In the genomic region with DNA sequence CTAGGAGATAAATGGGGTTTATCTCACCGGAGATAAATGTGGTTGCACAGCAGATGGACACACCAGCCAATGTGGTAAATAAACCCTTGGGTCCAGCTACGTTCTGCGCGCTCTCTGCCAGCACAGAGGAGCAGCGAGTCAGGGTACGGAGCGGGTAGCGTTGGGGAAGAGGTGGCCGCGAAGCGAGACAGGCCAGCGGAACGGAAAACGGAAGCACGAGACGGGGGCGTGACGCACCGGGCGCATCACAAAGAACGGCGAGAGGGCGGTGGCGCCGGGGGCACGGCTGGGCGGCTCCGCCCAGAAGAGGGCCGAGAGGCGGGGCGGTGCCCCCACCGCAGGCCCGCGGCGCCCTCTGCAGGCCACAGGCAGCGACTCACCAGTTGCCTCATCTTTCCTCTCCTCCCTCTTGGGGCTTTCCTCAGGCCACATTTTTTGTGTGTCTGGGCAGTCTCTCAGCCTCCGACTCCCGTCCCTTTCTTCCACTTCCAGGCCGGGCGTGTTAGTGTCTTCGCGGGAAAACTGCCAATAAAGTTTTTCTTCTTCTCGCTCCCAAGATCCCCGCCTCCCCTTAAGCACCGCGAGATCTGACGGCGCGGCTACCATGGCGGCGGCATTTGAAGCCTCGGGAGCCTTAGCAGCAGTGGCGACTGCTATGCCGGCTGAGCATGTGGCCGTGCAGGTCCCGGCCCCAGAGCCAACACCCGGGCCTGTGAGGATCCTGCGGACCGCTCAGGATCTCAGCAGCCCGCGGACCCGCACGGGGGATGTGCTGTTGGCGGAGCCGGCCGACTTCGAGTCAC, we compare ENCODE assay signal across 8 cellular contexts. TPM values are rescaled to one million over a fixed set of nuclear protein-coding genes. Genes with fewer than 3 reads are reported as not detected.
DNase-seq lines count a peak whose midpoint lies in the region; ATAC-seq, FAIRE-seq and TF ChIP-seq lines count a peak whose summit lies in the region.

A gene with protein sequence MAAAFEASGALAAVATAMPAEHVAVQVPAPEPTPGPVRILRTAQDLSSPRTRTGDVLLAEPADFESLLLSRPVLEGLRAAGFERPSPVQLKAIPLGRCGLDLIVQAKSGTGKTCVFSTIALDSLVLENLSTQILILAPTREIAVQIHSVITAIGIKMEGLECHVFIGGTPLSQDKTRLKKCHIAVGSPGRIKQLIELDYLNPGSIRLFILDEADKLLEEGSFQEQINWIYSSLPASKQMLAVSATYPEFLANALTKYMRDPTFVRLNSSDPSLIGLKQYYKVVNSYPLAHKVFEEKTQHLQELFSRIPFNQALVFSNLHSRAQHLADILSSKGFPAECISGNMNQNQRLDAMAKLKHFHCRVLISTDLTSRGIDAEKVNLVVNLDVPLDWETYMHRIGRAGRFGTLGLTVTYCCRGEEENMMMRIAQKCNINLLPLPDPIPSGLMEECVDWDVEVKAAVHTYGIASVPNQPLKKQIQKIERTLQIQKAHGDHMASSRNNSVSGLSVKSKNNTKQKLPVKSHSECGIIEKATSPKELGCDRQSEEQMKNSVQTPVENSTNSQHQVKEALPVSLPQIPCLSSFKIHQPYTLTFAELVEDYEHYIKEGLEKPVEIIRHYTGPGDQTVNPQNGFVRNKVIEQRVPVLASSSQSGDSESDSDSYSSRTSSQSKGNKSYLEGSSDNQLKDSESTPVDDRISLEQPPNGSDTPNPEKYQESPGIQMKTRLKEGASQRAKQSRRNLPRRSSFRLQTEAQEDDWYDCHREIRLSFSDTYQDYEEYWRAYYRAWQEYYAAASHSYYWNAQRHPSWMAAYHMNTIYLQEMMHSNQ (plus strand): TSS at position 581 of the 803 bp plus-strand sequence. CDS start 24 bp downstream, at position 605.

- intact Hi-C loops in cardiac septum (cut with DNase I) = loop anchor here (1.0 to 5.0 kb wide), 5 partner anchors 16 to 275 kb away; a partner anchor contains a TSS
- intact Hi-C loops in posterior vena cava (cut with DNase I) = loop anchor here in 1 of 2 donors (10.0 kb wide), 1 partner anchor 271 kb away; no protein-coding TSS in a partner anchor
- intact Hi-C loops in upper lobe of right lung (cut with DNase I) = loop anchor here (10.0 kb wide), 1 partner anchor 271 kb away; no protein-coding TSS in a partner anchor

- 0 to 1% (median 0%) methylated on average over 65 to 67 of the region's 67 CpGs for WGBS in adipose tissue, 3 donors

- TF ChIP-seq POLR2A in GM12891 (IDR thresholded peaks at IDR 0.05; ENCODE audit: low read depth, low read length) = peak; percentile 92

- peak; percentile 86 for TF ChIP-seq CTCF in upper lobe of right lung (IDR thresholded peaks at IDR 0.05)

- peaks cover 16% of the 10 kb centered on the region for H3K4me1 ChIP-seq in upper lobe of right lung

- H3K36me3 ChIP-seq in upper lobe of right lung = peaks cover 28% of the 10 kb centered on the region

- peak within 1 kb of the TSS; percentile 97 for H3K4me3 ChIP-seq in upper lobe of right lung

- DNase-seq in GM12891 (ENCODE audit: insufficient read length, low spot score) (peak; percentile 90), NCI-H1436 (lab: John Stamatoyannopoulos, UW) (peak; percentile 96), T follicular helper cell (ENCODE audit: low read depth) (peak; percentile 92), cardiac septum (ENCODE audit: low spot score) (peak; percentile 98), posterior vena cava (ENCODE audit: low spot score) (peak; percentile 98), upper lobe of right lung (peak; percentile 97)

- no peaks in the 10 kb centered on the region for H3K9me3 ChIP-seq in upper lobe of right lung

- FAIRE-seq in GM12891 (lab: Jason Lieb, UNC) = peak; percentile 98

- no peaks in the 10 kb centered on the region for H3K27me3 ChIP-seq in upper lobe of right lung

- ATAC-seq in HG02840 (IDR thresholded peaks at IDR 0.05; ENCODE audit: low FRiP score, unreplicated experiment) (peak; percentile 93), upper lobe of right lung (peak; percentile 99)

- H3K27ac ChIP-seq in adipose tissue (ENCODE audit: low read depth, low read length) (peak within 1 kb of the TSS; percentile 40), upper lobe of right lung (peak within 1 kb of the TSS; percentile 94)

TF ChIP-seq in GM12891, 5 proteins besides CTCF, POLR2A, EP300 and RAD21:
- TF ChIP-seq SPI1 (IDR thresholded peaks at IDR 0.05; ENCODE audit: low read depth, low read length) (peak; percentile 51), POLR2AphosphoS5 (IDR thresholded peaks at IDR 0.05; ENCODE audit: low read depth, low read length) (peak; percentile 96), PAX5 (IDR thresholded peaks at IDR 0.05; ENCODE audit: insufficient read depth, low read length, severe bottlenecking) (no peak), TAF1 (IDR thresholded peaks at IDR 0.05; ENCODE audit: low read depth, low read length) (peak; percentile 94), POU2F2 (IDR thresholded peaks at IDR 0.05; ENCODE audit: low read depth, low read length) (peak; percentile 83)

RNA-seq across cellular contexts. Expression of the gene that starts here (rescaled TPM):
- 7.0 TPM for polyA plus RNA-seq in GM12891 (2012; ENCODE audit: low read depth, missing spikeins)
- 1 to 10 TPM; 2.5 to 5.3 (median 3.6) TPM for polyA plus RNA-seq in adipose tissue
- total RNA-seq in cardiac septum = 7.6 TPM
- total RNA-seq in posterior vena cava = 1 to 10 TPM; 7.8 to 8.0 TPM
- 10.9 TPM for total RNA-seq in upper lobe of right lung

Comparison
In these comparisons a context has a peak if more than half of its experiments do, and no peak if none do; other contexts are left out.
1. Peak in every context shown above with its lines: DNase-seq, ATAC-seq, H3K4me3 ChIP-seq and H3K27ac ChIP-seq.